ENCODE assay signal across 8 cellular contexts in genomic region chr2:9739508-9739907, GRCh38.
A peak's percentile ranks its signal among the peaks of the same experiment; 100 is the strongest.
DNase-seq lines count a peak whose midpoint lies in the region; ATAC-seq lines count a peak whose summit lies in the region.

No MANE protein-coding gene starts in this region.

- peak; percentile 46 for ATAC-seq in HG02763 (IDR thresholded peaks at IDR 0.05; ENCODE audit: unreplicated experiment)
- peak; percentile 86 for ATAC-seq in Right ventricle myocardium inferior

- DNase-seq in activated CD8-positive, alpha-beta memory T cell treated with anti-CD3 and anti-CD28 coated beads, Interleukin-2, amount 50 U/mL, for 48 hours, result peak; percentile 81
- DNase-seq in Right ventricle myocardium inferior (ENCODE audit: missing footprints) (peak; percentile 88), kidney glomerular epithelial cell (lab: John Stamatoyannopoulos, UW) (no peak), SW 1271 (lab: John Stamatoyannopoulos, UW) (no peak), DMS114 treated with DMSO at 0.1 percent for 48 hours (lab: John Stamatoyannopoulos, UW; ENCODE audit: unreplicated experiment) (no peak), HK-2 (ENCODE audit: unreplicated experiment) (no peak)
- DNase-seq in stimulated activated CD8-positive, alpha-beta memory T cell treated with anti-CD3 and anti-CD28 coated beads, Interleukin-12 subunit alpha, Interleukin-12 subunit beta, amount 100 ng/mL, for 4 hours (ENCODE audit: low read depth), result peak; percentile 27

- intact Hi-C loops in Right ventricle myocardium inferior (cut with DNase I), result loop anchor here (2.0 kb wide), 1 partner anchor 109 kb away; the partner anchor contains the start of gene YWHAQ

Comparison
In these comparisons a context has a peak if more than half of its experiments do, and no peak if none do; other contexts are left out.
1. DNase-seq: peak in activated CD8-positive, alpha-beta memory T cell treated with anti-CD3 and anti-CD28 coated beads, Interleukin-2, amount 50 U/mL, for 48 hours (single experiment), Right ventricle myocardium inferior (single experiment) and stimulated activated CD8-positive, alpha-beta memory T cell treated with anti-CD3 and anti-CD28 coated beads, Interleukin-12 subunit alpha, Interleukin-12 subunit beta, amount 100 ng/mL, for 4 hours (single experiment); none in kidney glomerular epithelial cell (single experiment), SW 1271 (0 of 2), DMS114 treated with DMSO at 0.1 percent for 48 hours (single experiment) and HK-2 (single experiment).